In genomic region chr9:127562271-127562780, GRCh38 we compare ENCODE assay signal across 12 cellular contexts. TPM values are rescaled to one million over a fixed set of nuclear protein-coding genes. Genes with fewer than 3 reads are reported as not detected.
DNase-seq lines count a peak whose midpoint lies in the region; ATAC-seq, FAIRE-seq and TF ChIP-seq lines count a peak whose summit lies in the region.
"Had no signal": no experiment of that assay in that cellular context is flagged by ENCODE, and none has a peak within 500 bp of the region (broad histone marks: within the 10 kb centered on the region; RNA-seq: fewer than 3 reads in every experiment).

No MANE protein-coding gene starts in this region.

- H2BK120ac ChIP-seq in H1 (replicated peaks; ENCODE audit: low read depth, low read length), result no peak overlapping the region

- 0 out of 2 replicates have a peak overlapping the region, but pooled peaks have one; percentile 2 for H2BK15ac ChIP-seq in H1 (ENCODE audit: low read length)

- no peak overlapping the region for H2BK5ac ChIP-seq in H1 (ENCODE audit: low read depth, low read length)

- TF ChIP-seq EP300 in A549 (IDR thresholded peaks at IDR 0.05), result no peak
- no peak for TF ChIP-seq EP300 in H1 (IDR thresholded peaks at IDR 0.05; ENCODE audit: borderline replicate concordance in 1 of 2, low read depth in 2 of 2, low read length in 2 of 2)

- CTCF ChIA-PET in A549 (lab: Yijun Ruan, JAX), result interaction anchor here (0.8 to 6.3 kb wide), 14 partner anchors 8 to 178 kb away, joined by 3 to 47 read pairs (median 4); no protein-coding TSS in a partner anchor
- CTCF ChIA-PET in H1 (lab: Charles Lee; ENCODE audit: partially characterized antibody), result interaction anchor here (0.6 to 1.0 kb wide), 6 partner anchors 23 to 72 kb away, joined by 3 to 4 read pairs (median 3); no protein-coding TSS in a partner anchor

- H3K27ac ChIP-seq in A549, result peak overlapping the region; percentile 92 to 93
- H3K27ac ChIP-seq in H1 (ENCODE audit: low read depth, low read length), result no peak overlapping the region

- FAIRE-seq in A549 (lab: Jason Lieb, UNC) (no peak), H1 (lab: Jason Lieb, UNC) (no peak)
- FAIRE-seq: GM12891 had no signal

- no peaks in the 10 kb centered on the region for H3K27me3 Mint-ChIP-seq in osteocyte (ENCODE audit: unreplicated experiment)
- H3K27me3 Mint-ChIP-seq: CD4-positive, CD25-positive, alpha-beta regulatory T cell had no signal

- H3K4me3 ChIP-seq in A549, result no peak overlapping the region
- H3K4me3 ChIP-seq in NT2/D1 (ENCODE audit: insufficient read length, low read depth), result no peak overlapping the region
- H3K4me3 ChIP-seq in H1 (ENCODE audit: extremely low read depth in 1 of 4, insufficient read depth in 2 of 4, low read depth in 3 of 4, low read length in 4 of 4), result no peak overlapping the region

- no peaks in the 10 kb centered on the region for H3K9me3 Mint-ChIP-seq in osteocyte (ENCODE audit: unreplicated experiment)
- H3K9me3 Mint-ChIP-seq: activated T-cell treated with anti-CD3 and anti-CD28 coated beads, Interleukin-2, amount 50 U/mL, for 72 hours; CD4-positive, CD25-positive, alpha-beta regulatory T cell had no signal

- H3K14ac ChIP-seq in H1 (ENCODE audit: insufficient read length), result no peak overlapping the region

- H3K79me2 ChIP-seq in H1 (ENCODE audit: control insufficient read depth in 1 of 2, insufficient read depth in 2 of 2, low read length in 2 of 2), result peaks cover 0 to 68% of the 10 kb centered on the region in 2 experiments; a peak in 2 of 4 replicates

- H3K36me3 ChIP-seq in NT2/D1 (ENCODE audit: insufficient read depth, insufficient read length, low read length) (peaks cover 73% of the 10 kb centered on the region), H1 (ENCODE audit: control insufficient read depth in 2 of 4, insufficient read depth in 4 of 4, low read length in 3 of 4) (no peaks in the 10 kb centered on the region)

- 36% methylated on average over 13 of the region's 13 CpGs for whole genome bisulfite sequencing in A549 (ENCODE audit: missing lambda C conversion rate)
- 86% methylated on average over 13 of the region's 13 CpGs; no CpG with 5 or more reads in 1 of the 2 experiments for WGBS in H1 (ENCODE audit: extremely low coverage in 1 of 2, insufficient coverage in 1 of 2, insufficient read length in 1 of 2, insufficient replicate concordance in 2 of 2, low coverage in 1 of 2, low lambda C conversion rate in 2 of 2, missing lambda C conversion rate in 1 of 2), 2 experiments

- peak overlapping the region; percentile 98 for H3K27ac Mint-ChIP-seq in osteocyte (ENCODE audit: unreplicated experiment)

- no peak overlapping the region for H3K23ac ChIP-seq in H1 (ENCODE audit: insufficient read length)

- H4K5ac ChIP-seq in H1 (ENCODE audit: insufficient read length, low read depth, low read length), result no peak overlapping the region

- no peak overlapping the region for H2AFZ ChIP-seq in H1 (ENCODE audit: low read length)

- peaks cover 28% of the 10 kb centered on the region for H3K79me1 ChIP-seq in H1 (ENCODE audit: low read depth, low read length)

- H2AK5ac ChIP-seq in H1 (ENCODE audit: low read depth, low read length), result peak overlapping the region; percentile 68; the same call in 1 of the 2 replicates

- H3K56ac ChIP-seq in H1 (replicated peaks; ENCODE audit: insufficient read length, low read depth, low read length), result no peak overlapping the region

- TF ChIP-seq CTCF in A549 (IDR thresholded peaks at IDR 0.05) (no peak), H1 (IDR thresholded peaks at IDR 0.05; ENCODE audit: control extremely low read depth in 1 of 3, insufficient read depth in 1 of 3, low read depth in 1 of 3, low read length in 3 of 3) (no peak), osteocyte (IDR thresholded peaks at IDR 0.05) (no peak)

- H2BK12ac ChIP-seq in H1 (ENCODE audit: low read depth, low read length), result no peak overlapping the region

- POLR2A ChIA-PET in A549 (lab: Yijun Ruan, JAX), result interaction anchor here (0.7 to 2.0 kb wide), 9 partner anchors 11 to 111 kb away, joined by 3 to 19 read pairs (median 4); partner anchors contain the start of genes LRSAM1 and RPL12
- POLR2A ChIA-PET in H1 (lab: Charles Lee; ENCODE audit: partially characterized antibody), result interaction anchor here (0.6 to 1.4 kb wide), 4 partner anchors 9 to 118 kb away, joined by 3 to 4 read pairs (median 4); no protein-coding TSS in a partner anchor

- H3K4ac ChIP-seq in H1 (replicated peaks; ENCODE audit: insufficient read length, low read depth, low read length), result no peak overlapping the region

- peaks cover 94% of the 10 kb centered on the region for H3K4me1 ChIP-seq in A549
- H3K4me1 ChIP-seq in NT2/D1 (ENCODE audit: insufficient read depth, insufficient read length), result peaks cover 48% of the 10 kb centered on the region
- peaks cover 5 to 25% (median 20%) of the 10 kb centered on the region in 4 experiments for H3K4me1 ChIP-seq in H1 (replicated peaks in 1 of 4; ENCODE audit: control insufficient read depth in 3 of 4, insufficient read depth in 4 of 4, low read length in 3 of 4)

- DNase-seq in A549 (ENCODE audit: low read depth in 1 of 2, low spot score in 1 of 2) (no peak), NT2/D1 (ENCODE audit: low read depth, low spot score) (no peak), H1 (ENCODE audit: low read depth in 1 of 2, low spot score in 2 of 2) (no peak), osteocyte (ENCODE audit: extremely low spot score, unreplicated experiment) (no peak), A172 (ENCODE audit: low spot score) (no peak), DMS114 treated with DMSO at 0.1 percent for 48 hours (lab: John Stamatoyannopoulos, UW; ENCODE audit: unreplicated experiment) (no peak), DMS53 (lab: John Stamatoyannopoulos, UW) (no peak)
- DNase-seq: CD4-positive, CD25-positive, alpha-beta regulatory T cell; NCI-H2107 had no signal

- no peaks in the 10 kb centered on the region for H3K27me3 ChIP-seq in NT2/D1 (ENCODE audit: insufficient read depth, insufficient read length)
- no peaks in the 10 kb centered on the region for H3K27me3 ChIP-seq in H1 (replicated peaks in 1 of 4; ENCODE audit: control insufficient read depth in 3 of 4, extremely low read depth in 1 of 4, insufficient read depth in 3 of 4, low read length in 3 of 4)

- H3K23me2 ChIP-seq in H1 (ENCODE audit: low read depth, low read length), result peaks cover 2% of the 10 kb centered on the region; the same call in 1 of the 2 replicates

- peaks cover 19% of the 10 kb centered on the region for H3K36me3 Mint-ChIP-seq in osteocyte (ENCODE audit: unreplicated experiment)

- H4K8ac ChIP-seq in H1 (ENCODE audit: extremely low read depth, insufficient read depth, low read length), result no peak overlapping the region

- peak overlapping the region; percentile 61 for H3K4me3 Mint-ChIP-seq in osteocyte (ENCODE audit: unreplicated experiment)

- no peak overlapping the region for H3K18ac ChIP-seq in H1 (ENCODE audit: extremely low read depth, low read length)

- peak overlapping the region; percentile 21 for H3K9ac ChIP-seq in NT2/D1 (ENCODE audit: insufficient read length, low read depth)
- H3K9ac ChIP-seq in H1 (replicated peaks in 1 of 4; ENCODE audit: extremely low read depth in 1 of 4, low read depth in 3 of 4, low read length in 3 of 4), result no peak overlapping the region

- no peak for TF ChIP-seq POLR2A in A549 (IDR thresholded peaks at IDR 0.05; ENCODE audit: low read length)
- TF ChIP-seq POLR2A in H1 (IDR thresholded peaks at IDR 0.05; ENCODE audit: control extremely low read depth in 1 of 2, low read depth in 2 of 2, low read length in 2 of 2), result no peak

- no peak overlapping the region for H2BK20ac ChIP-seq in H1 (ENCODE audit: low read length)

- H4K20me1 ChIP-seq in H1 (replicated peaks in 1 of 2; ENCODE audit: control insufficient read depth in 1 of 2, insufficient read depth in 2 of 2, low read length in 2 of 2), result peaks cover 7 to 21% of the 10 kb centered on the region in 2 experiments

- H3K9me3 ChIP-seq in A549 (no peaks in the 10 kb centered on the region), NT2/D1 (ENCODE audit: insufficient read depth, low read length) (no peaks in the 10 kb centered on the region), H1 (ENCODE audit: insufficient read depth in 2 of 2, low read depth in 1 of 2, low read length in 1 of 2) (no peaks in the 10 kb centered on the region)

- H3K4me2 ChIP-seq in A549 (peak overlapping the region; percentile 85), H1 (ENCODE audit: insufficient read depth in 1 of 2, low read depth in 2 of 2, low read length in 2 of 2) (no peak overlapping the region)

- no peak overlapping the region for H4K91ac ChIP-seq in H1 (replicated peaks; ENCODE audit: insufficient read length, low read length)

- no peak; a peak in 1 of 5 replicates for TF ChIP-seq RAD21 in A549 (conservative IDR thresholded peaks at IDR 0.05 in 1 of 2, IDR thresholded peaks at IDR 0.05 in 1 of 2)
- TF ChIP-seq RAD21 in H1 (IDR thresholded peaks at IDR 0.05 in 1 of 2, conservative IDR thresholded peaks at IDR 0.05 in 1 of 2; ENCODE audit: low read depth in 2 of 2, low read length in 2 of 2), result no peak

- H3K4me1 Mint-ChIP-seq in osteocyte (ENCODE audit: unreplicated experiment), result peaks cover 87% of the 10 kb centered on the region

- ATAC-seq in A549 (peak; percentile 0 to 6; a peak in 4 of 6 replicates), HG02973 (IDR thresholded peaks at IDR 0.05; ENCODE audit: unreplicated experiment) (no peak)

TF ChIP-seq in A549, 52 proteins besides CTCF, POLR2A, EP300 and RAD21:
- TF ChIP-seq FOSB (CRISPR knock-in tag; IDR thresholded peaks at IDR 0.05), result 0 out of 2 replicates have a peak, but pooled peaks have one; percentile 57
- TF ChIP-seq MYC (IDR thresholded peaks at IDR 0.05; ENCODE audit: borderline replicate concordance, low read length), result no peak

TF ChIP-seq in H1, 55 proteins besides CTCF, POLR2A, EP300 and RAD21 (continues in another document):
- TF ChIP-seq KDM5A (IDR thresholded peaks at IDR 0.05; ENCODE audit: low read length) (no peak), GABPA (IDR thresholded peaks at IDR 0.05; ENCODE audit: borderline replicate concordance, insufficient read depth, low read length) (no peak)

RNA-seq across cellular contexts. Expression of gene STXBP1, which starts 49.8 kb away (rescaled TPM):
- polyA plus RNA-seq in A549 (2011; rRNA removed), result 13.3 and 20.4 TPM in 2 replicates
- 12.7 and 14.5 TPM in 2 replicates for polyA plus RNA-seq in A549 (2012; cell fraction: cytosol; rRNA removed)
- 16.5 and 22.0 TPM in 2 replicates for polyA plus RNA-seq in A549 (2012; cell fraction: nucleus; rRNA removed)
- polyA plus RNA-seq in A549 (2017; fragmentation: RNase III; extraction: RNeasy Plus Mini Kit Qiagen cat#74134 plus additional on column Dnase treatment), result 16.1 to 22.6 TPM (median 19.8 TPM) in 3 replicates
- 22.3 and 22.9 TPM in 2 replicates for polyA minus RNA-seq in A549 (2011; rRNA and poly(A)+ RNA removed)
- 60.9 and 61.9 TPM in 2 replicates for total RNA-seq in H1 (2021; fragmentation: NEBNext Ultra II Directional; extraction: Animal tissue kit (Norgen Biotek cat#: 25700))
- polyA plus RNA-seq in H1 (2011; rRNA removed), result 11.5 and 19.4 TPM in 2 replicates
- 13.9 TPM for polyA plus RNA-seq in H1 (2011; cell fraction: cytosol; rRNA removed)
- 31.3 TPM for polyA plus RNA-seq in H1 (2011; cell fraction: nucleus; rRNA removed)
- 23.3 to 29.4 TPM (median 26.6 TPM) in 4 replicates for polyA plus RNA-seq in H1 (2012, experiment 1 of 2)
- polyA plus RNA-seq in H1 (2012, experiment 2 of 2), result 17.5 TPM
- polyA plus RNA-seq in H1 (2013, experiment 1 of 2), result 37.3 TPM
- polyA plus RNA-seq in H1 (2013, experiment 2 of 2), result 37.1 TPM
- 21.8 and 25.2 TPM in 2 replicates for polyA minus RNA-seq in H1 (2011; rRNA and poly(A)+ RNA removed)
- polyA minus RNA-seq in H1 (2011; cell fraction: cytosol; rRNA and poly(A)+ RNA removed), result 14.8 TPM
- 18.2 TPM for polyA minus RNA-seq in H1 (2011; cell fraction: nucleus; rRNA and poly(A)+ RNA removed)
- 44.9 and 46.5 TPM in 2 replicates for total RNA-seq in osteocyte
- 20.8 and 63.2 TPM in 2 replicates for total RNA-seq in A172 (2014; rRNA removed; shearing (Covaris generic))
